In genomic region chr20:44759595-44759994, GRCh38 we compare ENCODE assay signal across 9 cellular contexts. TPM values are rescaled to one million over a fixed set of nuclear protein-coding genes. Genes with fewer than 3 reads are reported as not detected.
"Had no signal": no experiment of that assay in that cellular context is flagged by ENCODE, and none has a peak within 500 bp of the region (broad histone marks: within the 10 kb centered on the region; RNA-seq: fewer than 3 reads in every experiment).

No MANE protein-coding gene starts in this region.

- H3K36me3 ChIP-seq: HAP-1 had no signal

- H3K9me3 ChIP-seq: HAP-1 had no signal

- H2AFZ ChIP-seq: GM23248 had no signal

- H3K9ac ChIP-seq: GM23248 had no signal

- H3K4me3 ChIP-seq: GM23248, HAP-1, K562 had no signal

- H3K27ac ChIP-seq: GM23248, HL-60 had no signal

- H3K4me1 ChIP-seq: HAP-1 had no signal

- DNase-seq: GM23248, GOT3, H7, HFFc6, IMR-90 had no signal

RNA-seq across cellular contexts. Expression of gene KCNK15, which starts 13.9 kb away (rescaled TPM):
- total RNA-seq: HT1080, IMR-90 had no signal
- polyA plus RNA-seq: IMR-90 had no signal

RNA-seq across cellular contexts. Expression of gene CCN5, which starts 44.4 kb away (rescaled TPM):
- total RNA-seq: H7, HT1080, IMR-90, K562 had no signal
- polyA plus RNA-seq: IMR-90, K562 had no signal

RNA-seq across cellular contexts. Expression of gene RIMS4, which starts 50.8 kb away (rescaled TPM):
- total RNA-seq: HFFc6, HT1080, IMR-90, K562 had no signal
- polyA plus RNA-seq: GM23248, IMR-90 had no signal
